ENCODE assay signal across 8 cellular contexts in genomic region chr16:74296120-74296464, GRCh38. TPM values are rescaled to one million over a fixed set of nuclear protein-coding genes. Genes with fewer than 3 reads are reported as not detected.
DNase-seq lines count a peak whose midpoint lies in the region; ATAC-seq, FAIRE-seq and TF ChIP-seq lines count a peak whose summit lies in the region.

No MANE protein-coding gene starts in this region.

- H3K27me3 Mint-ChIP-seq in CD14-positive monocyte (ENCODE audit: low read depth in 3 of 3): no peaks in the 10 kb centered on the region

- TF ChIP-seq POLR2A in transverse colon (IDR thresholded peaks at IDR 0.05): no peak

- H3K36me3 ChIP-seq in HUES48 (ENCODE audit: control insufficient read depth, insufficient read depth, low read length): peaks cover 32% of the 10 kb centered on the region
- H3K36me3 ChIP-seq in left lung: peaks cover 0 to 33% of the 10 kb centered on the region in 2 donors
- H3K36me3 ChIP-seq in transverse colon: peaks cover 0 to 14% (median 5%) of the 10 kb centered on the region in 4 donors

- no peak for FAIRE-seq in D721Med (lab: Jason Lieb, UNC)

- WGBS in transverse colon (ENCODE audit: low coverage in 1 of 2), 2 donors: 0 to 1% methylated on average over 10 of the region's 10 CpGs

- H3K4me1 ChIP-seq in HUES48 (ENCODE audit: control insufficient read depth, insufficient read depth, low read length) (peaks cover 9% of the 10 kb centered on the region; the same call in 1 of the 2 replicates), left lung (peaks cover 19 to 32% of the 10 kb centered on the region in 2 donors), transverse colon (peaks cover 16 to 32% (median 30%) of the 10 kb centered on the region in 4 donors)

- peak overlapping the region; percentile 100 for H3K4me3 ChIP-seq in HUES48 (ENCODE audit: low read depth, low read length)
- peak overlapping the region; percentile 68 to 77 for H3K4me3 ChIP-seq in left lung
- peak overlapping the region; percentile 61 to 86 (median 64) for H3K4me3 ChIP-seq in transverse colon

- H3K36me3 Mint-ChIP-seq in CD14-positive monocyte: peaks cover 20 to 25% of the 10 kb centered on the region in 2 donors

- H3K9me3 ChIP-seq in HUES48 (ENCODE audit: control insufficient read depth, insufficient read depth, low read length) (no peaks in the 10 kb centered on the region), left lung (peaks cover 0 to 14% of the 10 kb centered on the region in 2 donors), transverse colon (no peaks in the 10 kb centered on the region)

- intact Hi-C loops in CD14-positive monocyte (cut with micrococcal nuclease) (loop anchor here in 1 of 2 donors (5.0 kb wide), 1 partner anchor 371 kb away; the partner anchor contains the start of gene RFWD3), left lung (cut with DNase I) (no loop called here), transverse colon (cut with DNase I; ENCODE audit: low total_unique reads) (loop anchor here (5.0 kb wide), 1 partner anchor 1309 kb away; no protein-coding TSS in a partner anchor)

- no peak for DNase-seq in CD14-positive monocyte (ENCODE audit: low spot score)
- DNase-seq in left lung: no peak
- no peak for DNase-seq in transverse colon
- no peak for DNase-seq in KBM-7
- DNase-seq in D721Med (ENCODE audit: insufficient read length, low spot score): no peak

- no peak for TF ChIP-seq EP300 in transverse colon (IDR thresholded peaks at IDR 0.05; ENCODE audit: low read depth)

- H3K27ac ChIP-seq in HUES48 (ENCODE audit: low read depth, low read length) (peak overlapping the region; percentile 93), angular gyrus (ENCODE audit: low read depth, low read length) (peak overlapping the region; percentile 94), left lung (peak overlapping the region; percentile 91 to 94), transverse colon (peak overlapping the region; percentile 87 to 95 (median 92))

- TF ChIP-seq CTCF in CD14-positive monocyte (IDR thresholded peaks at IDR 0.05) (no peak), left lung (IDR thresholded peaks at IDR 0.05) (no peak), transverse colon (IDR thresholded peaks at IDR 0.05) (peak in 1 of 5 experiments; percentile 21), D721Med (IDR thresholded peaks at IDR 0.05; ENCODE audit: insufficient read depth, missing control alignments) (no peak)

- peak overlapping the region; percentile 98 for H3K9ac ChIP-seq in HUES48 (ENCODE audit: low read depth, low read length)

- in situ Hi-C loops in transverse colon (cut with MboI; ENCODE audit: low pct_ligation_motif_present in 1 of 4, low pct_unique_long_range_greater_than_20kb in 1 of 4, low sequenced_read_pairs in 3 of 4) (no loop called here), KBM-7 (cut with MboI; ENCODE audit: low pct_unique_long_range_greater_than_20kb, low sequenced_read_pairs) (no loop called here)

- H3K4me1 Mint-ChIP-seq in CD14-positive monocyte: peaks cover 25% of the 10 kb centered on the region

- peak overlapping the region; percentile 95 to 99 (median 98) for H3K27ac Mint-ChIP-seq in CD14-positive monocyte

- ATAC-seq in GM19452 (IDR thresholded peaks at IDR 0.05; ENCODE audit: unreplicated experiment) (peak; percentile 13), left lung (peak; percentile 10)

- no peaks in the 10 kb centered on the region for H3K27me3 ChIP-seq in HUES48 (ENCODE audit: control insufficient read depth, insufficient read depth, low read length)
- no peaks in the 10 kb centered on the region for H3K27me3 ChIP-seq in left lung
- no peaks in the 10 kb centered on the region for H3K27me3 ChIP-seq in transverse colon

- peaks cover 0 to 9% (median 2%) of the 10 kb centered on the region in 7 donors for H3K9me3 Mint-ChIP-seq in CD14-positive monocyte

- peak overlapping the region; percentile 94 to 96 for H3K4me3 Mint-ChIP-seq in CD14-positive monocyte

RNA-seq across cellular contexts. Expression of gene PSMD7, which starts 0.5 kb away (rescaled TPM):
- 100 to 1,000 TPM in 1 of 2 donors, 10 to 100 TPM in 1; 96.7 to 118 TPM for polyA plus RNA-seq in CD14-positive monocyte
- 10 to 100 TPM; 50.8 to 79.4 TPM for total RNA-seq in left lung
- total RNA-seq in transverse colon: 100 to 1,000 TPM in 1 of 4 donors, 10 to 100 TPM in 3; 32.2 to 145 (median 53.6) TPM
